Comparison of ENCODE assay signal across 15 cellular contexts in genomic region chr4:3246458-3247398, GRCh38. TPM values are rescaled to one million over a fixed set of nuclear protein-coding genes. Genes with fewer than 3 reads are reported as not detected.
DNase-seq lines count a peak whose midpoint lies in the region; ATAC-seq and TF ChIP-seq lines count a peak whose summit lies in the region.
"Had no signal": no experiment of that assay in that cellular context is flagged by ENCODE, and none has a peak within 500 bp of the region (broad histone marks: within the 10 kb centered on the region; RNA-seq: fewer than 3 reads in every experiment).

No MANE protein-coding gene starts in this region.

- H3K4me3 Mint-ChIP-seq in stimulated activated memory B cell treated with anti-CD40 and anti-IgM and Interleukin-4, amounts not matched to agents 10 μg/mL and 1 μg/mL and 100 μg/mL, for 72 hours, result no peak overlapping the region
- H3K4me3 Mint-ChIP-seq: stimulated activated naive B cell treated with anti-CD40 and anti-IgM and Interleukin-4, amounts not matched to agents 10 μg/mL and 1 μg/mL and 100 μg/mL, for 72 hours; T-helper 17 cell had no signal

- H3K4me1 Mint-ChIP-seq in stimulated activated memory B cell treated with anti-CD40 and anti-IgM and Interleukin-4, amounts not matched to agents 10 μg/mL and 1 μg/mL and 100 μg/mL, for 72 hours, result peaks cover 26% of the 10 kb centered on the region

- TF ChIP-seq CTCF in epithelial cell of proximal tubule (conservative IDR thresholded peaks at IDR 0.05; ENCODE audit: low read depth, low read length), result peak; percentile 7

- DNase-seq in Right ventricle myocardium inferior (ENCODE audit: missing footprints) (peak; percentile 53), cardiac septum (ENCODE audit: low spot score) (no peak), NCI-H1694 treated with DMSO at 0.1 percent for 48 hours (lab: John Stamatoyannopoulos, UW) (peak; percentile 28), epithelial cell of proximal tubule (ENCODE audit: low read depth) (no peak), NCI-H774 (lab: John Stamatoyannopoulos, UW) (no peak), GOT3 (lab: John Stamatoyannopoulos, UW) (no peak), nucleus accumbens (lab: John Stamatoyannopoulos, UW) (no peak)
- DNase-seq: activated CD4-positive, CD25-positive, alpha-beta regulatory T cell treated with anti-CD3 and anti-CD28 coated beads, Interleukin-2, amount 50 U/mL, for 72 hours; NCI-H1930; NCI-H526; small intestine; stimulated activated naive B cell treated with anti-CD40 and anti-IgM and Interleukin-4, amounts not matched to agents 10 μg/mL and 1 μg/mL and 100 μg/mL, for 72 hours; T-helper 17 cell had no signal

- no peak for ATAC-seq in Right ventricle myocardium inferior
- no peak for ATAC-seq in stimulated activated memory B cell treated with anti-CD40 and anti-IgM and Interleukin-4, amounts not matched to agents 10 μg/mL and 1 μg/mL and 100 μg/mL, for 72 hours
- ATAC-seq: T-helper 17 cell had no signal

- intact Hi-C loops in Right ventricle myocardium inferior (cut with DNase I), result no loop called here
- intact Hi-C loops in cardiac septum (cut with DNase I), result no loop called here

- H3K9me3 Mint-ChIP-seq in stimulated activated memory B cell treated with anti-CD40 and anti-IgM and Interleukin-4, amounts not matched to agents 10 μg/mL and 1 μg/mL and 100 μg/mL, for 72 hours, result no peaks in the 10 kb centered on the region
- H3K9me3 Mint-ChIP-seq: stimulated activated naive B cell treated with anti-CD40 and anti-IgM and Interleukin-4, amounts not matched to agents 10 μg/mL and 1 μg/mL and 100 μg/mL, for 72 hours had no signal

- peaks cover 20% of the 10 kb centered on the region for H3K36me3 Mint-ChIP-seq in stimulated activated memory B cell treated with anti-CD40 and anti-IgM and Interleukin-4, amounts not matched to agents 10 μg/mL and 1 μg/mL and 100 μg/mL, for 72 hours

- peak overlapping the region; percentile 46 for H3K27ac Mint-ChIP-seq in stimulated activated memory B cell treated with anti-CD40 and anti-IgM and Interleukin-4, amounts not matched to agents 10 μg/mL and 1 μg/mL and 100 μg/mL, for 72 hours
- H3K27ac Mint-ChIP-seq: T-helper 17 cell had no signal

- no peak overlapping the region for H3K4me3 ChIP-seq in epithelial cell of proximal tubule (ENCODE audit: low read depth, low read length)
- H3K4me3 ChIP-seq: upper lobe of left lung had no signal

- no peaks in the 10 kb centered on the region for H3K27me3 Mint-ChIP-seq in stimulated activated memory B cell treated with anti-CD40 and anti-IgM and Interleukin-4, amounts not matched to agents 10 μg/mL and 1 μg/mL and 100 μg/mL, for 72 hours
- H3K27me3 Mint-ChIP-seq: stimulated activated naive B cell treated with anti-CD40 and anti-IgM and Interleukin-4, amounts not matched to agents 10 μg/mL and 1 μg/mL and 100 μg/mL, for 72 hours; T-helper 17 cell had no signal

RNA-seq across cellular contexts. Expression of gene MSANTD1, which starts 2.2 kb away (rescaled TPM):
- total RNA-seq in Right ventricle myocardium inferior (0.51 TPM), cardiac septum (1.1 TPM), epithelial cell of proximal tubule (0.14 TPM in 1 of 2 replicates, not detected in the other)

RNA-seq across cellular contexts. Expression of gene RGS12, which starts 46.1 kb away (rescaled TPM):
- total RNA-seq in Right ventricle myocardium inferior (21.0 TPM), cardiac septum (19.1 TPM), epithelial cell of proximal tubule (18.0 and 33.8 TPM in 2 replicates)

Comparison
In these comparisons a context has a peak if more than half of its experiments do, and no peak if none do; other contexts are left out.
1. DNase-seq: peak in Right ventricle myocardium inferior (single experiment) and NCI-H1694 treated with DMSO at 0.1 percent for 48 hours (single experiment); none in cardiac septum (single experiment), epithelial cell of proximal tubule (single experiment), NCI-H774 (single experiment), GOT3 (single experiment) and nucleus accumbens (0 of 56).